9 cellular contexts compared by ENCODE assay signal in genomic region chr15:91032919-91033803, GRCh38. TPM values are rescaled to one million over a fixed set of nuclear protein-coding genes. Genes with fewer than 3 reads are reported as not detected.
A peak's percentile ranks its signal among the peaks of the same experiment; 100 is the strongest.
DNase-seq lines count a peak whose midpoint lies in the region; FAIRE-seq and TF ChIP-seq lines count a peak whose summit lies in the region.
"Had no signal": no experiment of that assay in that cellular context is flagged by ENCODE, and none has a peak within 500 bp of the region (broad histone marks: within the 10 kb centered on the region; RNA-seq: fewer than 3 reads in every experiment).

No MANE protein-coding gene starts in this region.

- H3K36me3 ChIP-seq in astrocyte (ENCODE audit: insufficient read depth, low read length), result no peaks in the 10 kb centered on the region

- H3K27me3 ChIP-seq in astrocyte (ENCODE audit: insufficient read depth, low read length), result peaks cover 2% of the 10 kb centered on the region

- H3K4me3 ChIP-seq in astrocyte (ENCODE audit: insufficient read depth, low read depth, low read length), result no peak overlapping the region

- H3K9me3 Mint-ChIP-seq in astrocyte (ENCODE audit: unreplicated experiment), result peaks cover 4% of the 10 kb centered on the region

- no peaks in the 10 kb centered on the region for H3K36me3 Mint-ChIP-seq in astrocyte (ENCODE audit: low read depth, unreplicated experiment)

- no peak overlapping the region for H3K4me2 ChIP-seq in astrocyte (ENCODE audit: low read length)

- no peak overlapping the region for H3K4me3 Mint-ChIP-seq in astrocyte (ENCODE audit: unreplicated experiment)

- H3K79me2 ChIP-seq in astrocyte (ENCODE audit: insufficient read depth, low read length), result no peaks in the 10 kb centered on the region

- DNase-seq in ELR (ENCODE audit: low read depth), result peak; percentile 47
- DNase-seq in KBM-7, result peak; percentile 63
- peak; percentile 33 for DNase-seq in SKM-1 treated with dmso at 0.1 percent for 144 hours (lab: John Stamatoyannopoulos, UW; ENCODE audit: unreplicated experiment)
- no peak for DNase-seq in astrocyte (ENCODE audit: low read depth)
- DNase-seq in iPS-NIHi11 (ENCODE audit: low spot score), result peak; percentile 86
- peak; percentile 50 for DNase-seq in stimulated activated CD4-positive, alpha-beta T cell treated with anti-CD3 and anti-CD28 coated beads, Interleukin-4, amount 100 ng/mL, for 1 hour
- no peak for DNase-seq in C1 segment of cervical spinal cord (lab: John Stamatoyannopoulos, UW)
- DNase-seq in frontal cortex (ENCODE audit: low spot score in 2 of 2), result no peak

- no peaks in the 10 kb centered on the region for H3K4me1 ChIP-seq in astrocyte (ENCODE audit: insufficient read depth, low read length)

- no peaks in the 10 kb centered on the region for H3K4me1 Mint-ChIP-seq in astrocyte (ENCODE audit: low read depth, unreplicated experiment)

- H3K27ac ChIP-seq in astrocyte (ENCODE audit: low read depth, low read length), result no peak overlapping the region

- no peak overlapping the region for H2AFZ ChIP-seq in astrocyte (ENCODE audit: low read depth, low read length)

- no peaks in the 10 kb centered on the region for H3K9me3 ChIP-seq in astrocyte (ENCODE audit: insufficient read depth, low read depth, low read length)

- H4K20me1 ChIP-seq in astrocyte (ENCODE audit: insufficient read depth, low read length), result no peaks in the 10 kb centered on the region

- FAIRE-seq in astrocyte (lab: Jason Lieb, UNC), result no peak
- FAIRE-seq in frontal cortex (lab: Jason Lieb, UNC), result no peak
- FAIRE-seq: TTC549 had no signal

- H3K27ac Mint-ChIP-seq in astrocyte (ENCODE audit: unreplicated experiment), result no peak overlapping the region

- no peak overlapping the region for H3K9ac ChIP-seq in astrocyte (ENCODE audit: low read length)

- peak; percentile 6 for TF ChIP-seq CTCF in astrocyte (IDR thresholded peaks at IDR 0.05; ENCODE audit: insufficient read depth, low read depth, low read length)

- peaks cover 33% of the 10 kb centered on the region for H3K27me3 Mint-ChIP-seq in astrocyte (ENCODE audit: low read depth, unreplicated experiment)

- in situ Hi-C loops in KBM-7 (cut with MboI; ENCODE audit: low pct_unique_long_range_greater_than_20kb, low sequenced_read_pairs), result no loop called here

RNA-seq across cellular contexts. Expression of gene VPS33B, which starts 10.8 kb away (rescaled TPM):
- 9.7 and 12.0 TPM in 2 replicates for total RNA-seq in astrocyte
- 15.5 TPM for total RNA-seq in frontal cortex

RNA-seq across cellular contexts. Expression of gene PRC1, which starts 38.8 kb away (rescaled TPM):
- 8.1 and 11.8 TPM in 2 replicates for total RNA-seq in astrocyte
- total RNA-seq in frontal cortex, result 13.5 TPM

Comparison
In these comparisons a context has a peak if more than half of its experiments do, and no peak if none do; other contexts are left out.
1. DNase-seq: peak in ELR (single experiment), KBM-7 (single experiment), SKM-1 treated with dmso at 0.1 percent for 144 hours (single experiment), iPS-NIHi11 (single experiment) and stimulated activated CD4-positive, alpha-beta T cell treated with anti-CD3 and anti-CD28 coated beads, Interleukin-4, amount 100 ng/mL, for 1 hour (single experiment); none in astrocyte (single experiment), C1 segment of cervical spinal cord (0 of 14) and frontal cortex (0 of 2).